24 cellular contexts compared by ENCODE assay signal in genomic region chr7:44215531-44215930, GRCh38. TPM values are rescaled to one million over a fixed set of nuclear protein-coding genes. Genes with fewer than 3 reads are reported as not detected.
DNase-seq lines count a peak whose midpoint lies in the region; ATAC-seq, FAIRE-seq and TF ChIP-seq lines count a peak whose summit lies in the region.
"Had no signal": no experiment of that assay in that cellular context is flagged by ENCODE, and none has a peak within 500 bp of the region (broad histone marks: within the 10 kb centered on the region; RNA-seq: fewer than 3 reads in every experiment).

No MANE protein-coding gene starts in this region.

- H3K4me1 ChIP-seq in kidney (ENCODE audit: control insufficient read depth in 1 of 2, insufficient read depth in 1 of 2, low read depth in 1 of 2, low read length in 2 of 2) (no peaks in the 10 kb centered on the region), trophoblast cell (ENCODE audit: control insufficient read depth in 1 of 2, insufficient read depth in 2 of 2, low read length in 2 of 2) (peaks cover 0 to 3% of the 10 kb centered on the region in 2 experiments)

- no peak overlapping the region for H4K8ac ChIP-seq in trophoblast cell (ENCODE audit: low read depth, low read length)

- intact Hi-C loops in CD14-positive monocyte (cut with micrococcal nuclease), result no loop called here
- intact Hi-C loops in kidney (cut with DNase I), result no loop called here
- intact Hi-C loops in CD4-positive, alpha-beta T cell (cut with DNase I, micrococcal nuclease), result no loop called here

- no peak overlapping the region for H3K14ac ChIP-seq in trophoblast cell (ENCODE audit: low read length)

- H3K27me3 ChIP-seq in trophoblast cell (ENCODE audit: insufficient read depth, low read length), result no peaks in the 10 kb centered on the region
- no peaks in the 10 kb centered on the region for H3K27me3 ChIP-seq in CD4-positive, alpha-beta T cell (ENCODE audit: control insufficient read depth, insufficient read depth, low read length)

- H3K4me2 ChIP-seq in trophoblast cell (ENCODE audit: low read length), result no peak overlapping the region
- H3K4me2 ChIP-seq: smooth muscle cell had no signal

- H3K4me1 Mint-ChIP-seq in CD14-positive monocyte, result peaks cover 5% of the 10 kb centered on the region
- peaks cover 10% of the 10 kb centered on the region for H3K4me1 Mint-ChIP-seq in activated CD8-positive, alpha-beta memory T cell treated with anti-CD3 and anti-CD28 coated beads, Interleukin-2, amount 10 ng/mL, durations not matched to agents 7 days and 5 days
- H3K4me1 Mint-ChIP-seq in CD4-positive, alpha-beta T cell (ENCODE audit: low read depth), result no peaks in the 10 kb centered on the region
- H3K4me1 Mint-ChIP-seq: CD8-positive, alpha-beta memory T cell had no signal

- ATAC-seq in stimulated activated naive CD8-positive, alpha-beta T cell treated with anti-CD3 and anti-CD28 coated beads, Interleukin-15, Interleukin-2, amounts not matched to agents 100 U/mL and 50 U/mL, for 24 hours, result no peak
- no peak for ATAC-seq in activated CD8-positive, alpha-beta memory T cell treated with anti-CD3 and anti-CD28 coated beads, Interleukin-2, amount 10 ng/mL, durations not matched to agents 7 days and 5 days
- no peak for ATAC-seq in CD4-positive, alpha-beta T cell (ENCODE audit: poor library complexity)
- ATAC-seq: effector memory CD8-positive, alpha-beta T cell had no signal

- H3K27ac ChIP-seq in kidney (ENCODE audit: low read depth in 2 of 2, low read length in 2 of 2) (no peak overlapping the region), trophoblast cell (ENCODE audit: low read depth, low read length) (no peak overlapping the region)
- no peak overlapping the region for H3K27ac ChIP-seq in CD4-positive, alpha-beta T cell (ENCODE audit: low read depth, low read length)

- DNase-seq in CD14-positive monocyte (ENCODE audit: low spot score) (peak; percentile 30), GM20000 (ENCODE audit: low spot score) (peak; percentile 27), NCI-H345 treated with DMSO at 0.1 percent for 48 hours (lab: John Stamatoyannopoulos, UW; ENCODE audit: unreplicated experiment) (peak; percentile 39), kidney (peak; percentile 39), trophoblast cell (no peak)
- DNase-seq in stimulated activated naive CD8-positive, alpha-beta T cell treated with anti-CD3 and anti-CD28 coated beads, Interleukin-15, Interleukin-2, amounts not matched to agents 100 U/mL and 50 U/mL, for 24 hours, result no peak
- no peak for DNase-seq in activated CD8-positive, alpha-beta memory T cell treated with anti-CD3 and anti-CD28 coated beads, Interleukin-2, amount 10 ng/mL, durations not matched to agents 7 days and 5 days
- DNase-seq in CD4-positive, alpha-beta T cell, result no peak
- DNase-seq: activated naive CD4-positive, alpha-beta T cell treated with Interleukin-2 at 50 U/mL for 16 hours; activated T-cell treated with anti-CD3 and anti-CD28 coated beads for 4 hours; cerebellar nuclear complex; effector memory CD8-positive, alpha-beta T cell; nephron progenitor cell; psoas muscle; SHP77 treated with DMSO at 0.1 percent for 48 hours; stimulated activated CD4-positive, alpha-beta T cell treated with anti-CD3 and anti-CD28 coated beads, Interleukin-4, amount 100 ng/mL, for 4 hours had no signal

- no peak overlapping the region for H3K18ac ChIP-seq in trophoblast cell (ENCODE audit: low read length)

- no peak overlapping the region for H4K91ac ChIP-seq in trophoblast cell (ENCODE audit: low read depth, low read length)

- H2BK5ac ChIP-seq in trophoblast cell (ENCODE audit: low read depth, low read length, poor library complexity), result no peak overlapping the region

- peaks cover 0 to 4% (median 2%) of the 10 kb centered on the region in 3 donors for H3K27me3 Mint-ChIP-seq in CD14-positive monocyte (ENCODE audit: low read depth in 3 of 3)
- H3K27me3 Mint-ChIP-seq in activated CD8-positive, alpha-beta memory T cell treated with anti-CD3 and anti-CD28 coated beads, Interleukin-2, amount 10 ng/mL, durations not matched to agents 7 days and 5 days, result no peaks in the 10 kb centered on the region
- H3K27me3 Mint-ChIP-seq in CD4-positive, alpha-beta T cell, result no peaks in the 10 kb centered on the region
- H3K27me3 Mint-ChIP-seq: effector memory CD8-positive, alpha-beta T cell had no signal

- FAIRE-seq in kidney (lab: Jason Lieb, UNC), result no peak
- FAIRE-seq: GM18507 had no signal

- POLR2A ChIA-PET in CD4-positive, alpha-beta T cell (lab: Charles Lee), result interaction anchor here (0.5 kb wide), 1 partner anchor 281 kb away, joined by 3 read pairs; no protein-coding TSS in a partner anchor

- no peak overlapping the region for H2AK5ac ChIP-seq in trophoblast cell (ENCODE audit: low read length)

- peaks cover 33 to 42% of the 10 kb centered on the region in 2 donors for H3K36me3 Mint-ChIP-seq in CD14-positive monocyte
- peaks cover 7% of the 10 kb centered on the region for H3K36me3 Mint-ChIP-seq in activated CD8-positive, alpha-beta memory T cell treated with anti-CD3 and anti-CD28 coated beads, Interleukin-2, amount 10 ng/mL, durations not matched to agents 7 days and 5 days
- H3K36me3 Mint-ChIP-seq in CD4-positive, alpha-beta T cell (ENCODE audit: low read depth), result peaks cover 32% of the 10 kb centered on the region
- H3K36me3 Mint-ChIP-seq: mesothelial cell of epicardium had no signal

- H3K23ac ChIP-seq in trophoblast cell (ENCODE audit: low read length), result no peak overlapping the region

- H3K9ac ChIP-seq in kidney (ENCODE audit: low read length in 2 of 2) (no peak overlapping the region), trophoblast cell (ENCODE audit: low read length) (no peak overlapping the region)

- no peak overlapping the region for H3K4ac ChIP-seq in trophoblast cell (ENCODE audit: low read depth, low read length)

- no peak overlapping the region for H2AFZ ChIP-seq in trophoblast cell (ENCODE audit: insufficient read depth, low read length, poor library complexity)

- no peaks in the 10 kb centered on the region for H3K79me1 ChIP-seq in trophoblast cell (ENCODE audit: low read length)

- H3K9me3 ChIP-seq in kidney (ENCODE audit: control insufficient read depth in 1 of 2, low read length in 2 of 2) (peaks cover 0 to 3% of the 10 kb centered on the region in 2 donors), trophoblast cell (ENCODE audit: insufficient read depth, low read depth, low read length) (peaks cover 2% of the 10 kb centered on the region)
- H3K9me3 ChIP-seq in CD4-positive, alpha-beta T cell (ENCODE audit: control insufficient read depth, low read length), result no peaks in the 10 kb centered on the region
- H3K9me3 ChIP-seq: psoas muscle had no signal

- TF ChIP-seq CTCF in CD14-positive monocyte (IDR thresholded peaks at IDR 0.05) (no peak), GM20000 (IDR thresholded peaks at IDR 0.05; ENCODE audit: extremely low read depth, missing control alignments) (no peak), kidney (IDR thresholded peaks at IDR 0.05; ENCODE audit: borderline replicate concordance, extremely low read depth, insufficient read depth) (no peak)
- no peak for TF ChIP-seq CTCF in CD4-positive, alpha-beta T cell (IDR thresholded peaks at IDR 0.05)

- CTCF ChIA-PET in activated CD8-positive, alpha-beta memory T cell treated with anti-CD3 and anti-CD28 coated beads, Interleukin-2, amount 10 ng/mL, durations not matched to agents 7 days and 5 days (lab: Charles Lee), result interaction anchor here (4.0 kb wide), 1 partner anchor 15 kb away, joined by 14 read pairs; the partner anchor contains the start of gene YKT6
- CTCF ChIA-PET in CD4-positive, alpha-beta T cell (lab: Charles Lee), result no interaction called here

- no peak overlapping the region for H3K4me3 Mint-ChIP-seq in CD14-positive monocyte
- H3K4me3 Mint-ChIP-seq in activated CD8-positive, alpha-beta memory T cell treated with anti-CD3 and anti-CD28 coated beads, Interleukin-2, amount 10 ng/mL, durations not matched to agents 7 days and 5 days, result no peak overlapping the region
- H3K4me3 Mint-ChIP-seq in CD4-positive, alpha-beta T cell, result no peak overlapping the region
- H3K4me3 Mint-ChIP-seq: CD8-positive, alpha-beta memory T cell; effector memory CD8-positive, alpha-beta T cell; mesothelial cell of epicardium; nephron progenitor cell had no signal

- H2BK120ac ChIP-seq in trophoblast cell (ENCODE audit: insufficient read depth, low read length, poor library complexity), result no peak overlapping the region

- WGBS in trophoblast cell (ENCODE audit: extremely low coverage, insufficient coverage, insufficient read length), result no CpG with 5 or more reads among the region's 7 CpGs

- no peak overlapping the region for H2BK12ac ChIP-seq in trophoblast cell (ENCODE audit: low read length)

- H3K4me3 ChIP-seq in kidney (ENCODE audit: low read length in 2 of 2) (no peak overlapping the region), trophoblast cell (ENCODE audit: low read depth, low read length) (no peak overlapping the region)
- H3K4me3 ChIP-seq: psoas muscle, smooth muscle cell had no signal

- H3K27ac Mint-ChIP-seq in CD14-positive monocyte, result peak overlapping the region in 2 of 7 donors; percentile 38 to 56
- no peak overlapping the region for H3K27ac Mint-ChIP-seq in activated CD8-positive, alpha-beta memory T cell treated with anti-CD3 and anti-CD28 coated beads, Interleukin-2, amount 10 ng/mL, durations not matched to agents 7 days and 5 days
- H3K27ac Mint-ChIP-seq in CD4-positive, alpha-beta T cell, result no peak overlapping the region
- H3K27ac Mint-ChIP-seq: mesothelial cell of epicardium, nephron progenitor cell had no signal

- peaks cover 11 to 18% of the 10 kb centered on the region in 2 donors for H3K36me3 ChIP-seq in kidney (ENCODE audit: control insufficient read depth in 1 of 2, insufficient read depth in 2 of 2, low read length in 2 of 2)
- peaks cover 30 to 38% of the 10 kb centered on the region in 2 experiments for H3K36me3 ChIP-seq in trophoblast cell (ENCODE audit: control insufficient read depth in 1 of 2, insufficient read depth in 2 of 2, low read length in 2 of 2)

- peaks cover 0 to 1% (median 0%) of the 10 kb centered on the region in 7 donors for H3K9me3 Mint-ChIP-seq in CD14-positive monocyte
- H3K9me3 Mint-ChIP-seq in activated CD8-positive, alpha-beta memory T cell treated with anti-CD3 and anti-CD28 coated beads, Interleukin-2, amount 10 ng/mL, durations not matched to agents 7 days and 5 days (ENCODE audit: low read depth), result no peaks in the 10 kb centered on the region
- H3K9me3 Mint-ChIP-seq in CD4-positive, alpha-beta T cell, result no peaks in the 10 kb centered on the region
- H3K9me3 Mint-ChIP-seq: CD8-positive, alpha-beta memory T cell; effector memory CD8-positive, alpha-beta T cell; mesothelial cell of epicardium; nephron progenitor cell had no signal

- H3K79me2 ChIP-seq in trophoblast cell (ENCODE audit: control insufficient read depth, insufficient read depth, low read length, poor library complexity), result no peaks in the 10 kb centered on the region

- H4K12ac ChIP-seq in trophoblast cell (ENCODE audit: low read depth, low read length), result no peak overlapping the region

RNA-seq across cellular contexts. Expression of gene YKT6, which starts 14.8 kb away (rescaled TPM):
- polyA plus RNA-seq in CD14-positive monocyte (10 to 100 TPM; 26.4 to 35.2 TPM), kidney (ENCODE audit: insufficient read depth, low read depth, low replicate concordance) (53.2 TPM)
- 60.2 TPM for total RNA-seq in kidney
- polyA plus RNA-seq in trophoblast cell (2013), result 122 and 127 TPM in 2 replicates
- 10 to 100 TPM; 57.9 to 68.3 TPM for total RNA-seq in activated CD8-positive, alpha-beta memory T cell treated with anti-CD3 and anti-CD28 coated beads, Interleukin-2, amount 10 ng/mL, durations not matched to agents 7 days and 5 days
- total RNA-seq in CD4-positive, alpha-beta T cell, result 10 to 100 TPM; 85.0 to 86.4 TPM

RNA-seq across cellular contexts. Expression of gene GCK, which starts 26.3 kb away (rescaled TPM):
- polyA plus RNA-seq in CD14-positive monocyte, result not detected
- total RNA-seq in kidney, result 0.25 TPM
- 1.0 TPM for polyA plus RNA-seq in kidney (ENCODE audit: insufficient read depth, low read depth, low replicate concordance)
- 0.34 and 0.35 TPM in 2 replicates for polyA plus RNA-seq in trophoblast cell (2013)
- total RNA-seq in activated CD8-positive, alpha-beta memory T cell treated with anti-CD3 and anti-CD28 coated beads, Interleukin-2, amount 10 ng/mL, durations not matched to agents 7 days and 5 days, result under 1 TPM in 1 of 2 experiments, not detected in 1; 0.23 TPM
- total RNA-seq in CD4-positive, alpha-beta T cell, result under 1 TPM; 0.47 to 0.71 TPM
- total RNA-seq: HT1080; LHCN-M2; NCI-H460; psoas muscle; T-helper 1 cell treated with Interleukin-12 subunit alpha and Interleukin-12 subunit beta and Interleukin-4 antibody, amounts not matched to agents 30 ng/mL and 1 ng/mL, for 36 hours had no signal

Comparison
In these comparisons a context has a peak if more than half of its experiments do, and no peak if none do; other contexts are left out.
1. DNase-seq: peak in CD14-positive monocyte (single experiment), GM20000 (single experiment), NCI-H345 treated with DMSO at 0.1 percent for 48 hours (single experiment) and kidney (single experiment); none in stimulated activated naive CD8-positive, alpha-beta T cell treated with anti-CD3 and anti-CD28 coated beads, Interleukin-15, Interleukin-2, amounts not matched to agents 100 U/mL and 50 U/mL, for 24 hours (single experiment), trophoblast cell (0 of 2), activated CD8-positive, alpha-beta memory T cell treated with anti-CD3 and anti-CD28 coated beads, Interleukin-2, amount 10 ng/mL, durations not matched to agents 7 days and 5 days (single experiment) and CD4-positive, alpha-beta T cell (0 of 10).